1 cellular context compared by ENCODE assay signal in genomic region chrX:131762802-131763234, GRCh38.
TF ChIP-seq lines count a peak whose summit lies in the region.

No MANE protein-coding gene starts in this region.

TF ChIP-seq in HepG2, 621 proteins besides CTCF, POLR2A, EP300 and RAD21:
- TF ChIP-seq HMGXB3 (CRISPR knock-in tag; IDR thresholded peaks at IDR 0.05; ENCODE audit: borderline replicate concordance): no peak
- TF ChIP-seq CHCHD3 (CRISPR knock-in tag; IDR thresholded peaks at IDR 0.05): no peak
- no peak for TF ChIP-seq YEATS4 (CRISPR knock-in tag; IDR thresholded peaks at IDR 0.05; ENCODE audit: borderline replicate concordance)
- no peak for TF ChIP-seq ATF7 (IDR thresholded peaks at IDR 0.05)
- no peak for TF ChIP-seq ATF7 (CRISPR knock-in tag; IDR thresholded peaks at IDR 0.05)
- no peak for TF ChIP-seq ZNF3 (CRISPR knock-in tag; IDR thresholded peaks at IDR 0.05)
- TF ChIP-seq ARHGAP35 (CRISPR knock-in tag; IDR thresholded peaks at IDR 0.05; ENCODE audit: borderline replicate concordance): no peak
- no peak for TF ChIP-seq HOXA9 (CRISPR knock-in tag; IDR thresholded peaks at IDR 0.05; ENCODE audit: borderline replicate concordance)
- TF ChIP-seq, protein P1, sequence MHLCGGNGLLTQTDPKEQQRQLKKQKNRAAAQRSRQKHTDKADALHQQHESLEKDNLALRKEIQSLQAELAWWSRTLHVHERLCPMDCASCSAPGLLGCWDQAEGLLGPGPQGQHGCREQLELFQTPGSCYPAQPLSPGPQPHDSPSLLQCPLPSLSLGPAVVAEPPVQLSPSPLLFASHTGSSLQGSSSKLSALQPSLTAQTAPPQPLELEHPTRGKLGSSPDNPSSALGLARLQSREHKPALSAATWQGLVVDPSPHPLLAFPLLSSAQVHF (CRISPR knock-in tag; IDR thresholded peaks at IDR 0.05): no peak
- no peak for TF ChIP-seq ZNF10 (CRISPR knock-in tag; IDR thresholded peaks at IDR 0.05; ENCODE audit: borderline replicate concordance, low read depth)
- no peak for TF ChIP-seq ZNF180 (CRISPR knock-in tag; IDR thresholded peaks at IDR 0.05; ENCODE audit: borderline replicate concordance, low read depth)
- no peak for TF ChIP-seq ZNF788 (CRISPR knock-in tag; IDR thresholded peaks at IDR 0.05; ENCODE audit: borderline replicate concordance)
- TF ChIP-seq MAFG (CRISPR knock-in tag; IDR thresholded peaks at IDR 0.05): no peak
- TF ChIP-seq ZNF570 (CRISPR knock-in tag; IDR thresholded peaks at IDR 0.05; ENCODE audit: borderline replicate concordance): no peak
- TF ChIP-seq, protein P2, sequence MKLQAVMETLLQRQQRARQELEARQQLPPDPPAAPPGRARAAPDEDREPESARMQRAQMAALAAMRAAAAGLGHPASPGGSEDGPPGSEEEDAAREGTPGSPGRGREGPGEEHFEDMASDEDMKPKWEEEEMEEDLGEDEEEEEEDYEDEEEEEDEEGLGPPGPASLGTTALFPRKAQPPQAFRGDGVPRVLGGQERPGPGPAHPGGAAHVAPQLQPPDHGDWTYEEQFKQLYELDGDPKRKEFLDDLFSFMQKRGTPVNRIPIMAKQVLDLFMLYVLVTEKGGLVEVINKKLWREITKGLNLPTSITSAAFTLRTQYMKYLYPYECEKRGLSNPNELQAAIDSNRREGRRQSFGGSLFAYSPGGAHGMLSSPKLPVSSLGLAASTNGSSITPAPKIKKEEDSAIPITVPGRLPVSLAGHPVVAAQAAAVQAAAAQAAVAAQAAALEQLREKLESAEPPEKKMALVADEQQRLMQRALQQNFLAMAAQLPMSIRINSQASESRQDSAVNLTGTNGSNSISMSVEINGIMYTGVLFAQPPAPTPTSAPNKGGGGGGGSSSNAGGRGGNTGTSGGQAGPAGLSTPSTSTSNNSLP (IDR thresholded peaks at IDR 0.05; ENCODE audit: low read depth, low read length): no peak
